In genomic region chr13:36673838-36674326, GRCh38 we compare ENCODE assay signal across 9 cellular contexts. TPM values are rescaled to one million over a fixed set of nuclear protein-coding genes. Genes with fewer than 3 reads are reported as not detected.
DNase-seq lines count a peak whose midpoint lies in the region; ATAC-seq and TF ChIP-seq lines count a peak whose summit lies in the region.
"Had no signal": no experiment of that assay in that cellular context is flagged by ENCODE, and none has a peak within 500 bp of the region (broad histone marks: within the 10 kb centered on the region; RNA-seq: fewer than 3 reads in every experiment).

Gene SERTM1 (plus strand): TSS chr13:36674020. CDS start chr13:36695079, 21,059 bp downstream.

- intact Hi-C loops in psoas muscle (cut with DNase I): no loop called here

- H3K9me3 ChIP-seq in cardiac muscle cell (ENCODE audit: low read depth): no peaks in the 10 kb centered on the region
- no peaks in the 10 kb centered on the region for H3K9me3 ChIP-seq in psoas muscle
- peaks cover 0 to 4% (median 0%) of the 10 kb centered on the region in 4 donors for H3K9me3 ChIP-seq in Peyer's patch
- H3K9me3 ChIP-seq: adrenal gland had no signal

- ATAC-seq in psoas muscle (peak in 3 of 4 donors; percentile 36 to 58 (median 39)), GM18909 (IDR thresholded peaks at IDR 0.05; ENCODE audit: poor library complexity, unreplicated experiment) (no peak), GM21786 (IDR thresholded peaks at IDR 0.05; ENCODE audit: unreplicated experiment) (no peak), GM21576 (IDR thresholded peaks at IDR 0.05; ENCODE audit: unreplicated experiment) (no peak)

- no peaks in the 10 kb centered on the region for H3K27me3 ChIP-seq in GM06990 (replicated peaks; ENCODE audit: control insufficient read depth, insufficient read depth, low read length)
- peaks cover 80% of the 10 kb centered on the region for H3K27me3 ChIP-seq in cardiac muscle cell
- H3K27me3 ChIP-seq in psoas muscle (ENCODE audit: insufficient read depth in 3 of 3, low read length in 2 of 3): peaks cover 2 to 25% (median 13%) of the 10 kb centered on the region in 3 donors
- peaks cover 0 to 8% of the 10 kb centered on the region in 2 donors for H3K27me3 ChIP-seq in Peyer's patch

- H3K4me1 ChIP-seq in cardiac muscle cell (ENCODE audit: low read depth) (peaks cover 3% of the 10 kb centered on the region), psoas muscle (no peaks in the 10 kb centered on the region), Peyer's patch (no peaks in the 10 kb centered on the region)
- H3K4me1 ChIP-seq: adrenal gland had no signal

- H3K4me3 ChIP-seq in GM06990 (replicated peaks; ENCODE audit: low read depth, low read length) (no peak within 1 kb of the TSS), cardiac muscle cell (peak within 1 kb of the TSS; percentile 33), psoas muscle (peak within 1 kb of the TSS; percentile 45), Peyer's patch (no peak within 1 kb of the TSS)

- H3K36me3 ChIP-seq in GM06990 (ENCODE audit: control insufficient read depth, insufficient read depth, low read length): no peaks in the 10 kb centered on the region
- H3K36me3 ChIP-seq in cardiac muscle cell: no peaks in the 10 kb centered on the region
- H3K36me3 ChIP-seq in psoas muscle (ENCODE audit: insufficient read depth in 1 of 2, low read depth in 1 of 2): no peaks in the 10 kb centered on the region
- H3K36me3 ChIP-seq in Peyer's patch: no peaks in the 10 kb centered on the region
- H3K36me3 ChIP-seq: adrenal gland had no signal

- no peak within 1 kb of the TSS for H3K27ac ChIP-seq in cardiac muscle cell
- H3K27ac ChIP-seq in psoas muscle: no peak within 1 kb of the TSS
- no peak within 1 kb of the TSS for H3K27ac ChIP-seq in Peyer's patch
- H3K27ac ChIP-seq: adrenal gland had no signal

- WGBS in psoas muscle, 3 donors: 1% methylated on average over 13 to 56 of the region's 56 CpGs

- DNase-seq in GM06990 (ENCODE audit: extremely low read depth, insufficient read length) (peak; percentile 6), NCI-H774 (lab: John Stamatoyannopoulos, UW) (peak; percentile 51), cardiac muscle cell (ENCODE audit: low read depth in 1 of 2, low spot score in 1 of 2) (peak; percentile 36 to 82), psoas muscle (peak in 1 of 2 donors; percentile 40), Peyer's patch (no peak)

- TF ChIP-seq CTCF in GM06990 (IDR thresholded peaks at IDR 0.05; ENCODE audit: insufficient read depth, low read length, poor library complexity, severe bottlenecking) (no peak), cardiac muscle cell (IDR thresholded peaks at IDR 0.05; ENCODE audit: low read depth, low read length) (no peak), psoas muscle (IDR thresholded peaks at IDR 0.05) (no peak), Peyer's patch (IDR thresholded peaks at IDR 0.05) (no peak)

- TF ChIP-seq POLR2A in Peyer's patch (IDR thresholded peaks at IDR 0.05): no peak

RNA-seq across cellular contexts. Expression of gene SERTM1, which starts in this region (rescaled TPM):
- total RNA-seq in cardiac muscle cell (0.12 TPM in 1 of 2 replicates, not detected in the other), psoas muscle (under 1 TPM in 1 of 4 donors, not detected in 3; 0.06 TPM), Peyer's patch (not detected)
- polyA plus RNA-seq in cardiac muscle cell (0.78 TPM in 1 of 2 replicates, not detected in the other), psoas muscle (under 1 TPM in 1 of 3 donors, not detected in 2; 0.01 TPM)

Comparison
In these comparisons a context has a peak if more than half of its experiments do, and no peak if none do; other contexts are left out.
1. Peak in DNase-seq and H3K4me3 ChIP-seq in cardiac muscle cell; RNA of the gene not detected or under 1 TPM.
2. Peak in ATAC-seq and H3K4me3 ChIP-seq in psoas muscle; RNA of the gene not detected or under 1 TPM.
3. DNase-seq: peak in GM06990 (single experiment) and NCI-H774 (single experiment); none in Peyer's patch (0 of 3).